Comparison of ENCODE assay signal across 20 cellular contexts in the genomic region with DNA sequence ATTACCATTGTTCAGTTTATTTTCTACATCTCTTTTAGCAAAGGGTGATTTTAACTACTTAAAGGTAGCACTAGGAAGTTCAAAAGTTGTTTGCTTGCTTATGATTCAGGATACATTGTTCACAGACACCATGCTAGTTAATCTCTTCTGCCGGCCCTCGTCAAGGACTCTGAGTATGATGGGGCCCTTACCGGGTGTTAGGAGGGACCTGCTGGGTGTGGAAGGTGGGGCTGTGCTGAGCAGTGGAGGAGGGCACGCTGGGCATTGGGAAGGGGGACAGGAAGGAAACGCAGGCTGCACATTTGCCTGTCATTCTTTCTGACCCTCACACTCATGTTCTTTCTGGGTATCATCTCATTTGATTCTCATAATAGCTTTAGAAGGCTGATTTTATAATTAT.
DNase-seq lines count a peak whose midpoint lies in the region; TF ChIP-seq lines count a peak whose summit lies in the region.
"Had no signal": no experiment of that assay in that cellular context is flagged by ENCODE, and none has a peak within 500 bp of the region (broad histone marks: within the 10 kb centered on the region; RNA-seq: fewer than 3 reads in every experiment).

No MANE protein-coding gene starts in this region.

- H3K27ac Mint-ChIP-seq in endodermal cell (peak overlapping the region; percentile 65), progenitor cell of endocrine pancreas (peak overlapping the region; percentile 47)
- H3K27ac Mint-ChIP-seq: B cell, CD14-positive monocyte had no signal

- no peak for TF ChIP-seq EP300 in stomach (IDR thresholded peaks at IDR 0.05)

- no peaks in the 10 kb centered on the region for H3K9me3 ChIP-seq in Loucy (ENCODE audit: insufficient read depth, low read depth, low read length)
- H3K9me3 ChIP-seq in endodermal cell (ENCODE audit: control insufficient read depth, low read length): no peaks in the 10 kb centered on the region
- H3K9me3 ChIP-seq in stomach: no peaks in the 10 kb centered on the region
- H3K9me3 ChIP-seq: A549 had no signal

- no peaks in the 10 kb centered on the region for H3K36me3 ChIP-seq in Loucy (ENCODE audit: insufficient read depth, low read length)
- peaks cover 82% of the 10 kb centered on the region for H3K36me3 ChIP-seq in endodermal cell (ENCODE audit: control insufficient read depth, insufficient read depth, low read length)
- H3K36me3 ChIP-seq in mesendoderm (ENCODE audit: control insufficient read depth, insufficient read depth, low read length): peaks cover 2% of the 10 kb centered on the region
- H3K36me3 ChIP-seq in stomach: peaks cover 0 to 24% (median 10%) of the 10 kb centered on the region in 4 donors

- no peak overlapping the region for H2BK120ac ChIP-seq in mesendoderm (ENCODE audit: low read depth, low read length)

- H3K27me3 ChIP-seq in Loucy (ENCODE audit: insufficient read depth, low read length, poor library complexity, severe bottlenecking) (no peaks in the 10 kb centered on the region), endodermal cell (ENCODE audit: control insufficient read depth, insufficient read depth, low read length, poor library complexity, severe bottlenecking) (no peaks in the 10 kb centered on the region), mesendoderm (ENCODE audit: insufficient read depth, low read length, poor library complexity) (no peaks in the 10 kb centered on the region), stomach (no peaks in the 10 kb centered on the region)

- intact Hi-C loops in stomach (cut with DNase I; ENCODE audit: low total_unique reads): no loop called here

- no peaks in the 10 kb centered on the region for H3F3A ChIP-seq in Loucy (ENCODE audit: low read depth)

- H3K23ac ChIP-seq in mesendoderm (ENCODE audit: low read length): no peak overlapping the region

- DNase-seq in endodermal cell (peak; percentile 56), mesendoderm (no peak), progenitor cell of endocrine pancreas (ENCODE audit: low spot score, unreplicated experiment) (no peak), RPMI8226 (no peak), NOMO-1 (lab: John Stamatoyannopoulos, UW; ENCODE audit: unreplicated experiment in 2 of 2) (no peak), stomach (no peak)
- DNase-seq in stimulated activated CD4-positive, alpha-beta T cell treated with anti-CD3 and anti-CD28 coated beads, Interleukin-2, amount 100 ng/mL, for 48 hours: no peak
- DNase-seq: DMS79 treated with DMSO at 0.1 percent for 48 hours, GF-D8, Karpas-422, NCI-H1105, NCI-H1436 treated with DMSO at 0.1 percent for 48 hours, NCI-H187 treated with DMSO at 0.1 percent for 48 hours, NCI-H446, SHP77 treated with DMSO at 0.1 percent for 48 hours had no signal

- H3K27ac ChIP-seq in endodermal cell (ENCODE audit: low read depth, low read length) (no peak overlapping the region), mesendoderm (ENCODE audit: low read depth, low read length) (no peak overlapping the region), stomach (peak overlapping the region in 1 of 5 donors; percentile 37)

- H3K4me1 ChIP-seq in Loucy (ENCODE audit: insufficient read depth, low read length, poor library complexity, severe bottlenecking) (no peaks in the 10 kb centered on the region), endodermal cell (ENCODE audit: control insufficient read depth, insufficient read depth, low read length) (peaks cover 27% of the 10 kb centered on the region), mesendoderm (ENCODE audit: control insufficient read depth, low read depth, low read length) (peaks cover 4% of the 10 kb centered on the region), stomach (peaks cover 11 to 51% (median 24%) of the 10 kb centered on the region in 4 donors)

- H3K9me3 Mint-ChIP-seq in endodermal cell (no peaks in the 10 kb centered on the region), progenitor cell of endocrine pancreas (ENCODE audit: low read depth) (no peaks in the 10 kb centered on the region)
- H3K9me3 Mint-ChIP-seq: CD14-positive monocyte; CD8-positive, alpha-beta memory T cell had no signal

- peak overlapping the region; percentile 44 for H3K56ac ChIP-seq in mesendoderm (ENCODE audit: low read length)

- no peaks in the 10 kb centered on the region for H3K79me2 ChIP-seq in Loucy (ENCODE audit: insufficient read depth, low read length)
- no peaks in the 10 kb centered on the region for H3K79me2 ChIP-seq in mesendoderm (ENCODE audit: control insufficient read depth, insufficient read depth, low read length)

- no peak overlapping the region for H2BK15ac ChIP-seq in mesendoderm (replicated peaks; ENCODE audit: low read depth)

- H3K4me3 ChIP-seq in Loucy (ENCODE audit: low read length, poor library complexity, severe bottlenecking) (no peak overlapping the region), endodermal cell (ENCODE audit: low read length) (no peak overlapping the region), mesendoderm (ENCODE audit: low read length) (no peak overlapping the region), stomach (no peak overlapping the region)
- H3K4me3 ChIP-seq: A549 had no signal

- H3K4me3 Mint-ChIP-seq in endodermal cell (no peak overlapping the region), progenitor cell of endocrine pancreas (ENCODE audit: low read depth) (no peak overlapping the region)
- H3K4me3 Mint-ChIP-seq: B cell; CD14-positive monocyte; CD8-positive, alpha-beta memory T cell had no signal

- 68 to 72% methylated on average over 4 of the region's 5 CpGs for WGBS in endodermal cell (ENCODE audit: insufficient coverage in 1 of 2, insufficient read length in 1 of 2), 2 experiments
- no CpG with 5 or more reads among the region's 5 CpGs for WGBS in mesendoderm (ENCODE audit: extremely low coverage, insufficient coverage, low lambda C conversion rate)
- WGBS in stomach, 5 donors: 35 to 60% (median 53%) methylated on average over 5 of the region's 5 CpGs

- TF ChIP-seq CTCF in Loucy (conservative IDR thresholded peaks at IDR 0.05; ENCODE audit: low read length): no peak
- TF ChIP-seq CTCF in endodermal cell (conservative IDR thresholded peaks at IDR 0.05): no peak
- TF ChIP-seq CTCF in progenitor cell of endocrine pancreas (IDR thresholded peaks at IDR 0.05; ENCODE audit: unreplicated experiment): no peak
- TF ChIP-seq CTCF in stomach (IDR thresholded peaks at IDR 0.05): no peak

- no peak overlapping the region for H4K8ac ChIP-seq in mesendoderm (ENCODE audit: low read depth, low read length)

- H3K4me1 Mint-ChIP-seq in endodermal cell (peaks cover 51% of the 10 kb centered on the region), progenitor cell of endocrine pancreas (ENCODE audit: low read depth) (peaks cover 45% of the 10 kb centered on the region)
- H3K4me1 Mint-ChIP-seq: CD14-positive monocyte; CD8-positive, alpha-beta memory T cell had no signal

- H4K20me1 ChIP-seq in Loucy (ENCODE audit: insufficient read depth, low read length, poor library complexity, severe bottlenecking): no peaks in the 10 kb centered on the region

- H3K36me3 Mint-ChIP-seq in endodermal cell (ENCODE audit: low read depth): peaks cover 57% of the 10 kb centered on the region
- peaks cover 16% of the 10 kb centered on the region for H3K36me3 Mint-ChIP-seq in progenitor cell of endocrine pancreas (ENCODE audit: insufficient read depth)
- H3K36me3 Mint-ChIP-seq: CD14-positive monocyte; CD8-positive, alpha-beta memory T cell had no signal

- H3K9ac ChIP-seq in Loucy (ENCODE audit: low read depth, low read length, poor library complexity, severe bottlenecking): no peak overlapping the region
- no peak overlapping the region for H3K9ac ChIP-seq in endodermal cell (ENCODE audit: extremely low read depth, low read length, poor library complexity, severe bottlenecking)
- no peak overlapping the region for H3K9ac ChIP-seq in mesendoderm (ENCODE audit: low read length)

- H4K5ac ChIP-seq in mesendoderm (ENCODE audit: low read length): no peak overlapping the region

- TF ChIP-seq POLR2A in stomach (IDR thresholded peaks at IDR 0.05): no peak

- H3K9me2 ChIP-seq in Loucy (replicated peaks; ENCODE audit: low read depth, low read length): no peaks in the 10 kb centered on the region

- H3K4ac ChIP-seq in mesendoderm (ENCODE audit: low read depth, low read length): no peak overlapping the region

- peak overlapping the region; percentile 2 for H2BK5ac ChIP-seq in mesendoderm (ENCODE audit: low read length)

- H3K18ac ChIP-seq in mesendoderm (ENCODE audit: low read length): no peak overlapping the region

- no peaks in the 10 kb centered on the region for H3K79me1 ChIP-seq in mesendoderm (ENCODE audit: low read length)

- H2AK5ac ChIP-seq in mesendoderm (ENCODE audit: low read length): no peak overlapping the region

- no peak overlapping the region for H3K4me2 ChIP-seq in Loucy (ENCODE audit: low read depth, low read length, poor library complexity, severe bottlenecking)
- H3K4me2 ChIP-seq in mesendoderm (ENCODE audit: low read length): no peak overlapping the region
- H3K4me2 ChIP-seq: A549 had no signal

- peak overlapping the region; percentile 26; the same call in 1 of the 2 replicates for H2AFZ ChIP-seq in Loucy (ENCODE audit: low read length)

- H3K27me3 Mint-ChIP-seq in endodermal cell (ENCODE audit: insufficient read depth) (no peaks in the 10 kb centered on the region), progenitor cell of endocrine pancreas (no peaks in the 10 kb centered on the region)
- H3K27me3 Mint-ChIP-seq: B cell had no signal
